Comparison of ENCODE assay signal across 10 cellular contexts in genomic region chr17:47203984-47204721, GRCh38. TPM values are rescaled to one million over a fixed set of nuclear protein-coding genes. Genes with fewer than 3 reads are reported as not detected.
DNase-seq lines count a peak whose midpoint lies in the region; ATAC-seq lines count a peak whose summit lies in the region.
"Had no signal": no experiment of that assay in that cellular context is flagged by ENCODE, and none has a peak within 500 bp of the region (broad histone marks: within the 10 kb centered on the region; RNA-seq: fewer than 3 reads in every experiment).

No MANE protein-coding gene starts in this region.

- POLR2A ChIA-PET in naive thymus-derived CD4-positive, alpha-beta T cell (lab: Charles Lee): interaction anchor here (1.0 to 3.2 kb wide), 3 partner anchors 13 to 120 kb away, joined by 3 to 17 read pairs (median 4); partner anchors contain the start of genes CDC27 and EFCAB13

- H3K4me1 ChIP-seq in ACC112 (ENCODE audit: control insufficient read depth, insufficient read depth, low read length, unreplicated experiment): peaks cover 22% of the 10 kb centered on the region
- peaks cover 33 to 36% of the 10 kb centered on the region in 2 donors for H3K4me1 ChIP-seq in naive thymus-derived CD4-positive, alpha-beta T cell (ENCODE audit: control insufficient read depth in 2 of 2, insufficient read depth in 2 of 2, low read length in 2 of 2)

- H3K27me3 Mint-ChIP-seq in naive thymus-derived CD4-positive, alpha-beta T cell: no peaks in the 10 kb centered on the region

- H3K27me3 ChIP-seq in ACC112 (ENCODE audit: insufficient read depth, low read length): no peaks in the 10 kb centered on the region
- no peaks in the 10 kb centered on the region for H3K27me3 ChIP-seq in naive thymus-derived CD4-positive, alpha-beta T cell (ENCODE audit: control insufficient read depth in 2 of 2, insufficient read depth in 2 of 2, low read length in 2 of 2)

- H3K9me3 Mint-ChIP-seq in naive thymus-derived CD4-positive, alpha-beta T cell: no peaks in the 10 kb centered on the region

- H3K79me2 ChIP-seq in ACC112 (ENCODE audit: control insufficient read depth, insufficient read depth, low read length, unreplicated experiment): no peaks in the 10 kb centered on the region

- no peaks in the 10 kb centered on the region for H3K9me3 ChIP-seq in naive thymus-derived CD4-positive, alpha-beta T cell (ENCODE audit: control insufficient read depth in 2 of 3, low read length in 3 of 3)

- ATAC-seq in naive thymus-derived CD4-positive, alpha-beta T cell: peak; percentile 49
- ATAC-seq in GM19397 (IDR thresholded peaks at IDR 0.05; ENCODE audit: unreplicated experiment) (no peak), GM18498 (IDR thresholded peaks at IDR 0.05; ENCODE audit: unreplicated experiment) (no peak)

- H3K36me3 ChIP-seq in ACC112 (ENCODE audit: insufficient read depth, low read length): no peaks in the 10 kb centered on the region
- no peaks in the 10 kb centered on the region for H3K36me3 ChIP-seq in naive thymus-derived CD4-positive, alpha-beta T cell (ENCODE audit: control insufficient read depth in 2 of 3, insufficient read depth in 3 of 3, low read length in 3 of 3)

- CTCF ChIA-PET in naive thymus-derived CD4-positive, alpha-beta T cell (lab: Charles Lee): interaction anchor here (1.1 kb wide), 1 partner anchor 25 kb away, joined by 4 read pairs; no protein-coding TSS in a partner anchor

- H3K27ac Mint-ChIP-seq in naive thymus-derived CD4-positive, alpha-beta T cell: peak overlapping the region; percentile 87 to 94 (median 93)

- peak overlapping the region; percentile 56 to 85 (median 79) for H3K4me3 Mint-ChIP-seq in naive thymus-derived CD4-positive, alpha-beta T cell

- H2AFZ ChIP-seq in ACC112 (ENCODE audit: low read length, unreplicated experiment): peak overlapping the region; percentile 10

- H3K36me3 Mint-ChIP-seq in naive thymus-derived CD4-positive, alpha-beta T cell: peaks cover 0 to 4% (median 0%) of the 10 kb centered on the region in 5 donors

- H3K4me1 Mint-ChIP-seq in naive thymus-derived CD4-positive, alpha-beta T cell: peaks cover 36 to 67% (median 60%) of the 10 kb centered on the region in 7 donors

- DNase-seq in MV-4-11 (lab: John Stamatoyannopoulos, UW): peak; percentile 74
- DNase-seq in activated effector memory CD4-positive, alpha-beta T cell treated with Interleukin-2 at 50 U/mL for 16 hours: peak; percentile 36
- DNase-seq in naive thymus-derived CD4-positive, alpha-beta T cell: peak in 8 of 9 donors; percentile 22 to 47 (median 40)
- no peak for DNase-seq in caudate nucleus (lab: John Stamatoyannopoulos, UW)
- no peak for DNase-seq in GM19240 (ENCODE audit: insufficient read length, low spot score)
- DNase-seq: NCI-H1436 had no signal

- H3K27ac ChIP-seq in ACC112 (ENCODE audit: low read depth, low read length) (no peak overlapping the region), caudate nucleus (ENCODE audit: low read depth, low read length) (no peak overlapping the region)
- H3K27ac ChIP-seq in naive thymus-derived CD4-positive, alpha-beta T cell (ENCODE audit: low read depth, low read length): peak overlapping the region; percentile 80

- intact Hi-C loops in naive thymus-derived CD4-positive, alpha-beta T cell (cut with micrococcal nuclease): no loop called here

- no peak overlapping the region for H3K4me3 ChIP-seq in ACC112 (ENCODE audit: low read depth, low read length)
- H3K4me3 ChIP-seq in naive thymus-derived CD4-positive, alpha-beta T cell (ENCODE audit: low read length): peak overlapping the region; percentile 30

RNA-seq across cellular contexts. Expression of gene MYL4, which starts 5.0 kb away (rescaled TPM):
- not detected for total RNA-seq in naive thymus-derived CD4-positive, alpha-beta T cell
- polyA plus RNA-seq in naive thymus-derived CD4-positive, alpha-beta T cell: not detected
- total RNA-seq: subcutaneous adipose tissue had no signal

RNA-seq across cellular contexts. Expression of gene CDC27, which starts 15.1 kb away (rescaled TPM):
- 10 to 100 TPM; 47.4 to 98.3 (median 67.2) TPM for total RNA-seq in naive thymus-derived CD4-positive, alpha-beta T cell
- 10 to 100 TPM; 63.4 to 85.5 TPM for polyA plus RNA-seq in naive thymus-derived CD4-positive, alpha-beta T cell

RNA-seq across cellular contexts. Expression of gene ITGB3, which starts 49.5 kb away (rescaled TPM):
- 1 to 10 TPM in 1 of 5 experiments, under 1 TPM in 2, not detected in 2; 0.41 to 6.4 (median 0.56) TPM for total RNA-seq in naive thymus-derived CD4-positive, alpha-beta T cell
- polyA plus RNA-seq in naive thymus-derived CD4-positive, alpha-beta T cell: not detected

Comparison
In these comparisons a context has a peak if more than half of its experiments do, and no peak if none do; other contexts are left out.
1. DNase-seq: peak in MV-4-11 (single experiment), activated effector memory CD4-positive, alpha-beta T cell treated with Interleukin-2 at 50 U/mL for 16 hours (single experiment) and naive thymus-derived CD4-positive, alpha-beta T cell (8 of 9); none in caudate nucleus (0 of 61) and GM19240 (single experiment).